Comparison of ENCODE assay signal across 8 cellular contexts in genomic region chr12:64824500-64825142, GRCh38. TPM values are rescaled to one million over a fixed set of nuclear protein-coding genes. Genes with fewer than 3 reads are reported as not detected.
DNase-seq lines count a peak whose midpoint lies in the region; ATAC-seq and TF ChIP-seq lines count a peak whose summit lies in the region.

Gene TBC1D30 (plus strand): TSS chr12:64824647. CDS start chr12:64824880, 233 bp downstream.

- peak within 1 kb of the TSS; percentile 18 to 32 for H3K4me3 ChIP-seq in uterus

- H3K27ac ChIP-seq in uterus, result no peak within 1 kb of the TSS

- no peak for TF ChIP-seq CTCF in neural crest cell (conservative IDR thresholded peaks at IDR 0.05)
- TF ChIP-seq CTCF in uterus (IDR thresholded peaks at IDR 0.05), result no peak

- H3K27me3 Mint-ChIP-seq in activated T-cell treated with anti-CD3 and anti-CD28 coated beads, Interleukin-2, amount 50 U/mL, for 72 hours (ENCODE audit: low read depth), result peaks cover 55% of the 10 kb centered on the region
- H3K27me3 Mint-ChIP-seq in neural crest cell (ENCODE audit: low read depth), result peaks cover 77% of the 10 kb centered on the region

- intact Hi-C loops in uterus (cut with DNase I; ENCODE audit: low total_unique reads), result no loop called here

- H3K9me3 ChIP-seq in uterus, result peaks cover 0 to 3% of the 10 kb centered on the region in 2 donors

- H3K4me3 Mint-ChIP-seq in activated T-cell treated with anti-CD3 and anti-CD28 coated beads, Interleukin-2, amount 50 U/mL, for 72 hours, result peak within 1 kb of the TSS; percentile 89 to 91
- peak within 1 kb of the TSS; percentile 76 for H3K4me3 Mint-ChIP-seq in neural crest cell

- ATAC-seq in HG02623 (IDR thresholded peaks at IDR 0.05; ENCODE audit: unreplicated experiment), result peak; percentile 47
- ATAC-seq in activated T-cell treated with anti-CD3 and anti-CD28 coated beads, Interleukin-2, amount 50 U/mL, for 72 hours (replicated peaks in 1 of 2), result peak; percentile 60 to 65

- no peak for TF ChIP-seq POLR2A in uterus (IDR thresholded peaks at IDR 0.05)

- DNase-seq in D341Med (ENCODE audit: low spot score), result peak; percentile 90
- peak; percentile 86 for DNase-seq in NCI-H345 (lab: John Stamatoyannopoulos, UW)
- peak; percentile 6 to 22 for DNase-seq in activated T-cell treated with anti-CD3 and anti-CD28 coated beads, Interleukin-2, amount 50 U/mL, for 72 hours
- DNase-seq in foreskin melanocyte, result peak; percentile 4
- peak; percentile 22 for DNase-seq in neural crest cell (ENCODE audit: low read depth, low spot score)
- peak in 1 of 2 donors; percentile 26 for DNase-seq in uterus
- DNase-seq in UCSD-AML1 (lab: John Stamatoyannopoulos, UW; ENCODE audit: unreplicated experiment), result no peak

- peaks cover 0 to 15% of the 10 kb centered on the region in 2 donors for H3K27me3 ChIP-seq in uterus

- peaks cover 0 to 11% of the 10 kb centered on the region in 2 donors for H3K4me1 ChIP-seq in uterus

- H3K36me3 ChIP-seq in uterus, result no peaks in the 10 kb centered on the region

- H3K4me1 Mint-ChIP-seq in activated T-cell treated with anti-CD3 and anti-CD28 coated beads, Interleukin-2, amount 50 U/mL, for 72 hours (ENCODE audit: low read depth), result peaks cover 21% of the 10 kb centered on the region
- H3K4me1 Mint-ChIP-seq in neural crest cell, result peaks cover 27% of the 10 kb centered on the region

- H3K36me3 Mint-ChIP-seq in activated T-cell treated with anti-CD3 and anti-CD28 coated beads, Interleukin-2, amount 50 U/mL, for 72 hours (ENCODE audit: insufficient read depth in 2 of 2), result peaks cover 0 to 2% of the 10 kb centered on the region in 2 donors
- peaks cover 4% of the 10 kb centered on the region for H3K36me3 Mint-ChIP-seq in neural crest cell (ENCODE audit: low read depth)

- no peak within 1 kb of the TSS for H3K27ac Mint-ChIP-seq in activated T-cell treated with anti-CD3 and anti-CD28 coated beads, Interleukin-2, amount 50 U/mL, for 72 hours
- no peak within 1 kb of the TSS for H3K27ac Mint-ChIP-seq in neural crest cell (ENCODE audit: unreplicated experiment)

- no peaks in the 10 kb centered on the region for H3K9me3 Mint-ChIP-seq in activated T-cell treated with anti-CD3 and anti-CD28 coated beads, Interleukin-2, amount 50 U/mL, for 72 hours
- H3K9me3 Mint-ChIP-seq in neural crest cell, result peaks cover 5% of the 10 kb centered on the region

RNA-seq across cellular contexts. Expression of gene TBC1D30, which starts in this region (rescaled TPM):
- total RNA-seq in activated T-cell treated with anti-CD3 and anti-CD28 coated beads, Interleukin-2, amount 50 U/mL, for 72 hours, result under 1 TPM; 0.14 to 0.94 TPM
- total RNA-seq in neural crest cell (2.0 and 2.6 TPM in 2 replicates), uterus (10 to 100 TPM in 2 of 4 donors, 1 to 10 TPM in 2; 3.2 to 14.8 (median 9.5) TPM)

Comparison
In these comparisons a context has a peak if more than half of its experiments do, and no peak if none do; other contexts are left out.
1. Peak in DNase-seq and ATAC-seq in activated T-cell treated with anti-CD3 and anti-CD28 coated beads, Interleukin-2, amount 50 U/mL, for 72 hours; RNA of the gene not detected or under 1 TPM.